In the genomic region with DNA sequence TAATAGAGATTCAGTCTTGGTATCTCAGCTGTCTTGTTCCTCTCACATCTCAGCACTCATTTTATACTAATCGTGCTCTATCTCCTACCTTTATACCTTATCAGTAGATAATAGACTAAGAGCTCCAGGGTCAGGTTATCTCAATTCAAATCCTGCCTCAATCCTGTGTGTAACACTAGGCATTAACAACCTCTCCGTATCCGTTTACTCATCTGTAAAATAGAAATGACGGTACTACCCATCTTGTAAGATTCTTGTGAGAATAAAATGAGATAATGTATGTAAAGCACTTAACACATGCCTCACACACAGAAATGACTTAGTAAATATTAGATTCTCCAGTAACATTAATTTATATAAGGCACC, we compare ENCODE assay signal across 8 cellular contexts. TPM values are rescaled to one million over a fixed set of nuclear protein-coding genes. Genes with fewer than 3 reads are reported as not detected.
DNase-seq lines count a peak whose midpoint lies in the region; ATAC-seq and TF ChIP-seq lines count a peak whose summit lies in the region.

No MANE protein-coding gene starts in this region.

- H3K27ac Mint-ChIP-seq in glutamatergic neuron (ENCODE audit: unreplicated experiment), result peak overlapping the region; percentile 70

- no peaks in the 10 kb centered on the region for H3K9me3 ChIP-seq in SK-N-SH
- no peaks in the 10 kb centered on the region for H3K9me3 ChIP-seq in SK-N-MC (ENCODE audit: low read depth, low read length)
- no peaks in the 10 kb centered on the region for H3K9me3 ChIP-seq in stomach

- POLR2A ChIA-PET in SK-N-SH (lab: Yijun Ruan, JAX), result interaction anchor here (1.0 to 2.7 kb wide), 3 partner anchors 9 to 405 kb away, joined by 3 to 16 read pairs (median 3); a partner anchor contains a TSS

- H3K4me2 ChIP-seq in SK-N-SH, result peak overlapping the region; percentile 61

- H3K9ac ChIP-seq in SK-N-SH (peak overlapping the region; percentile 68), SK-N-MC (ENCODE audit: insufficient read length) (peak overlapping the region; percentile 41)

- H3K4me1 ChIP-seq in SK-N-SH (ENCODE audit: control insufficient read depth in 1 of 2, insufficient read depth in 2 of 2, low read depth in 1 of 2, low read length in 1 of 2) (peaks cover 4% of the 10 kb centered on the region in 2 experiments; a peak in 3 of 4 replicates), stomach (peaks cover 7 to 29% (median 20%) of the 10 kb centered on the region in 4 donors)

- H4K20me1 ChIP-seq in SK-N-SH (ENCODE audit: insufficient read depth), result no peaks in the 10 kb centered on the region

- CTCF ChIA-PET in SK-N-SH (lab: Yijun Ruan, JAX), result interaction anchor here (0.6 to 2.2 kb wide), 9 partner anchors 9 to 62 kb away, joined by 3 to 19 read pairs (median 3); a partner anchor contains a TSS

- peak overlapping the region; percentile 87 for H2AFZ ChIP-seq in SK-N-SH (ENCODE audit: low read depth)

- no peaks in the 10 kb centered on the region for H3K27me3 ChIP-seq in SK-N-SH (ENCODE audit: insufficient read depth)
- H3K27me3 ChIP-seq in stomach, result no peaks in the 10 kb centered on the region

- H3F3A ChIP-seq in SK-N-SH (replicated peaks; ENCODE audit: insufficient read depth), result peaks cover 29% of the 10 kb centered on the region

- H3K4me3 ChIP-seq in SK-N-SH (ENCODE audit: low read depth in 2 of 2, low read length in 1 of 2) (peak overlapping the region; percentile 44 to 87), SK-N-MC (peak overlapping the region; percentile 83), stomach (peak overlapping the region; percentile 66 to 91 (median 84))

- TF ChIP-seq CTCF in SK-N-SH (IDR thresholded peaks at IDR 0.05), result no peak
- no peak for TF ChIP-seq CTCF in glutamatergic neuron (IDR thresholded peaks at IDR 0.05; ENCODE audit: partially characterized antibody, unreplicated experiment)
- TF ChIP-seq CTCF in stomach (IDR thresholded peaks at IDR 0.05), result no peak

- H3K27me3 Mint-ChIP-seq in glutamatergic neuron (ENCODE audit: unreplicated experiment), result peaks cover 1% of the 10 kb centered on the region

- no peak for TF ChIP-seq POLR2A in stomach (IDR thresholded peaks at IDR 0.05)

- H3K9me2 ChIP-seq in SK-N-SH, result no peaks in the 10 kb centered on the region

- TF ChIP-seq RAD21 in SK-N-SH (IDR thresholded peaks at IDR 0.05; ENCODE audit: low read length), result no peak

- intact Hi-C loops in stomach (cut with DNase I; ENCODE audit: low total_unique reads), result no loop called here

- no peaks in the 10 kb centered on the region for H3K9me3 Mint-ChIP-seq in glutamatergic neuron (ENCODE audit: unreplicated experiment)

- ATAC-seq in SK-N-SH treated with all-trans-retinoic acid at 6 μM for 48 hours, result no peak
- no peak for ATAC-seq in GM21723 (IDR thresholded peaks at IDR 0.05; ENCODE audit: unreplicated experiment)

- TF ChIP-seq EP300 in SK-N-SH (IDR thresholded peaks at IDR 0.05; ENCODE audit: borderline replicate concordance in 1 of 2, low read depth in 1 of 2, low read length in 1 of 2) (no peak), stomach (IDR thresholded peaks at IDR 0.05) (no peak)

- 59% methylated on average over 4 of the region's 4 CpGs for WGBS in SK-N-SH (ENCODE audit: low lambda C conversion rate)
- WGBS in stomach, 5 donors, result 14 to 36% (median 25%) methylated on average over 4 of the region's 4 CpGs

- DNase-seq in SK-N-SH, result peak; percentile 12
- DNase-seq in SK-N-MC (ENCODE audit: low read depth, low spot score), result no peak
- DNase-seq in glutamatergic neuron, result no peak
- DNase-seq in stomach, result no peak
- no peak for DNase-seq in GDM1 (lab: John Stamatoyannopoulos, UW)
- no peak for DNase-seq in SW 1271 (lab: John Stamatoyannopoulos, UW)

- H3K36me3 Mint-ChIP-seq in glutamatergic neuron (ENCODE audit: unreplicated experiment), result no peaks in the 10 kb centered on the region

- peaks cover 35% of the 10 kb centered on the region for H3K79me2 ChIP-seq in SK-N-SH (ENCODE audit: insufficient read depth)

- no peaks in the 10 kb centered on the region for H3K36me3 ChIP-seq in SK-N-SH (replicated peaks in 1 of 2; ENCODE audit: control insufficient read depth in 1 of 2, insufficient read depth in 2 of 2, low read length in 1 of 2)
- H3K36me3 ChIP-seq in SK-N-MC (ENCODE audit: insufficient read depth, low read length), result no peaks in the 10 kb centered on the region
- peaks cover 0 to 12% (median 7%) of the 10 kb centered on the region in 4 donors for H3K36me3 ChIP-seq in stomach

- peak overlapping the region; percentile 91 to 97 for H3K27ac ChIP-seq in SK-N-SH (ENCODE audit: low read depth in 2 of 2, low read length in 1 of 2)
- peak overlapping the region; percentile 64; the same call in 1 of the 2 replicates for H3K27ac ChIP-seq in SK-N-MC
- peak overlapping the region; percentile 94 to 98 (median 97) for H3K27ac ChIP-seq in stomach

- H3K4me1 Mint-ChIP-seq in glutamatergic neuron (ENCODE audit: low read depth, unreplicated experiment), result peaks cover 2% of the 10 kb centered on the region

- peak overlapping the region; percentile 99 for H3K4me3 Mint-ChIP-seq in glutamatergic neuron (ENCODE audit: unreplicated experiment)

TF ChIP-seq in SK-N-SH, 30 proteins besides CTCF, POLR2A, EP300 and RAD21 (continues in another document):
- no peak for TF ChIP-seq FOXJ3 (CRISPR knock-in tag; IDR thresholded peaks at IDR 0.05)
- TF ChIP-seq FOXM1 (IDR thresholded peaks at IDR 0.05; ENCODE audit: low read depth), result no peak
- TF ChIP-seq GATA2 (CRISPR knock-in tag; IDR thresholded peaks at IDR 0.05), result peak; percentile 32; the same call in 1 of the 2 replicates
- no peak for TF ChIP-seq TCF12 (IDR thresholded peaks at IDR 0.05)
- TF ChIP-seq, protein P1, sequence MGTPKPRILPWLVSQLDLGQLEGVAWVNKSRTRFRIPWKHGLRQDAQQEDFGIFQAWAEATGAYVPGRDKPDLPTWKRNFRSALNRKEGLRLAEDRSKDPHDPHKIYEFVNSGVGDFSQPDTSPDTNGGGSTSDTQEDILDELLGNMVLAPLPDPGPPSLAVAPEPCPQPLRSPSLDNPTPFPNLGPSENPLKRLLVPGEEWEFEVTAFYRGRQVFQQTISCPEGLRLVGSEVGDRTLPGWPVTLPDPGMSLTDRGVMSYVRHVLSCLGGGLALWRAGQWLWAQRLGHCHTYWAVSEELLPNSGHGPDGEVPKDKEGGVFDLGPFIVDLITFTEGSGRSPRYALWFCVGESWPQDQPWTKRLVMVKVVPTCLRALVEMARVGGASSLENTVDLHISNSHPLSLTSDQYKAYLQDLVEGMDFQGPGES (IDR thresholded peaks at IDR 0.05; ENCODE audit: low read depth, low read length), result no peak

TF ChIP-seq in SK-N-SH treated with all-trans-retinoic acid at 6 μM for 48 hours, 23 proteins besides CTCF, POLR2A, EP300 and RAD21:
- TF ChIP-seq GLIS3 (CRISPR knock-in tag; IDR thresholded peaks at IDR 0.05), result no peak
- TF ChIP-seq, protein P2, sequence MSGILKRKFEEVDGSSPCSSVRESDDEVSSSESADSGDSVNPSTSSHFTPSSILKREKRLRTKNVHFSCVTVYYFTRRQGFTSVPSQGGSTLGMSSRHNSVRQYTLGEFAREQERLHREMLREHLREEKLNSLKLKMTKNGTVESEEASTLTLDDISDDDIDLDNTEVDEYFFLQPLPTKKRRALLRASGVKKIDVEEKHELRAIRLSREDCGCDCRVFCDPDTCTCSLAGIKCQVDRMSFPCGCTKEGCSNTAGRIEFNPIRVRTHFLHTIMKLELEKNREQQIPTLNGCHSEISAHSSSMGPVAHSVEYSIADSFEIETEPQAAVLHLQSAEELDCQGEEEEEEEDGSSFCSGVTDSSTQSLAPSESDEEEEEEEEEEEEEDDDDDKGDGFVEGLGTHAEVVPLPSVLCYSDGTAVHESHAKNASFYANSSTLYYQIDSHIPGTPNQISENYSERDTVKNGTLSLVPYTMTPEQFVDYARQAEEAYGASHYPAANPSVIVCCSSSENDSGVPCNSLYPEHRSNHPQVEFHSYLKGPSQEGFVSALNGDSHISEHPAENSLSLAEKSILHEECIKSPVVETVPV (CRISPR knock-in tag; IDR thresholded peaks at IDR 0.05), result no peak

RNA-seq across cellular contexts. Expression of a gene that starts 0.6 kb away (rescaled TPM):
- polyA plus RNA-seq in SK-N-SH (2012; rRNA removed) (34.8 and 52.0 TPM in 2 replicates), stomach (10 to 100 TPM in 2 of 3 donors, 1 to 10 TPM in 1; 9.4 to 20.2 (median 10.1) TPM)
- polyA plus RNA-seq in SK-N-SH (2012; cell fraction: cytosol; rRNA removed), result 61.8 and 71.5 TPM in 2 replicates
- 14.7 and 39.7 TPM in 2 replicates for polyA plus RNA-seq in SK-N-SH (2012; cell fraction: nucleus; rRNA removed)
- total RNA-seq in glutamatergic neuron (ENCODE audit: unreplicated experiment) (3.5 TPM), stomach (10 to 100 TPM; 11.7 to 68.3 (median 26.8) TPM)

RNA-seq across cellular contexts. Expression of a gene that starts 13.0 kb away (rescaled TPM):
- 3.4 and 6.0 TPM in 2 replicates for polyA plus RNA-seq in SK-N-SH (2012; rRNA removed)
- 3.7 and 4.1 TPM in 2 replicates for polyA plus RNA-seq in SK-N-SH (2012; cell fraction: cytosol; rRNA removed)
- polyA plus RNA-seq in SK-N-SH (2012; cell fraction: nucleus; rRNA removed), result 7.0 and 14.1 TPM in 2 replicates
- total RNA-seq in glutamatergic neuron (ENCODE audit: unreplicated experiment), result 3.3 TPM
- total RNA-seq in stomach, result 10 to 100 TPM in 1 of 5 donors, 1 to 10 TPM in 2, under 1 TPM in 1, not detected in 1; 0.45 to 17.7 (median 1.6) TPM
- 1 to 10 TPM; 1.2 to 5.8 (median 2.2) TPM for polyA plus RNA-seq in stomach
